Comparison of ENCODE assay signal across 9 cellular contexts in the genomic region with DNA sequence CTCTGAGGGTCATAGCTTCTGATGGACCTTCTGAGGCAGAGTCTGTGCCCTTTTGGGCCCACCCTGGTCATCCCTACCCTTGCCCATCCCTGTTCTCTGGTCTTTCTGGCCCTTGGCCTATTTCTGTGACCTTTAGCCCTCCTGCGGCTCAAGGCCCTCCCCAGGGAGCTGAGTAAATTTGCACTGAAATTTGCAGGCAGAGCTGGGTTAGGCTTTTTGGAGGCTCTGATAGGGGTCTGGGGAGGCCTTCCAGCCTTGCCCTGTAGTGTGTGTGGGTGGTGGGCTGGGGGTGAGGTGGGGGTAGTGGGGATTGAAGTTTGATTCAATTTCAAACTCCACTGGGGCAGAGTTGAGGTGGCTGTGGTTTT. TPM values are rescaled to one million over a fixed set of nuclear protein-coding genes. Genes with fewer than 3 reads are reported as not detected.
DNase-seq lines count a peak whose midpoint lies in the region; ATAC-seq and TF ChIP-seq lines count a peak whose summit lies in the region.
"Had no signal": no experiment of that assay in that cellular context is flagged by ENCODE, and none has a peak within 500 bp of the region (broad histone marks: within the 10 kb centered on the region; RNA-seq: fewer than 3 reads in every experiment).

No MANE protein-coding gene starts in this region.

- H3K36me3 Mint-ChIP-seq in activated CD4-positive, alpha-beta T cell treated with anti-CD3 and anti-CD28 coated beads, Interleukin-2, amount 10 ng/mL, durations not matched to agents 7 days and 5 days (ENCODE audit: low read depth): peaks cover 46% of the 10 kb centered on the region
- H3K36me3 Mint-ChIP-seq in activated T-helper 17 cell treated with anti-CD3 and anti-CD28 coated beads, Interleukin-2, amount 50 U/mL, for 72 hours (ENCODE audit: low read depth): peaks cover 66% of the 10 kb centered on the region

- ATAC-seq in activated T-helper 17 cell treated with anti-CD3 and anti-CD28 coated beads, Interleukin-2, amount 50 U/mL, for 72 hours (replicated peaks): no peak
- ATAC-seq in lower lobe of right lung (no peak), HG02840 (IDR thresholded peaks at IDR 0.05; ENCODE audit: low FRiP score, unreplicated experiment) (no peak)

- H3K9me3 ChIP-seq in lower lobe of right lung (no peaks in the 10 kb centered on the region), stomach smooth muscle (ENCODE audit: control insufficient read depth in 2 of 2, low read length in 2 of 2) (no peaks in the 10 kb centered on the region)

- peak overlapping the region; percentile 96 for H3K27ac ChIP-seq in lower lobe of right lung
- H3K27ac ChIP-seq in stomach smooth muscle (ENCODE audit: low read length): peak overlapping the region; percentile 46

- H3K4me3 ChIP-seq in lower lobe of right lung (peak overlapping the region; percentile 32), stomach smooth muscle (ENCODE audit: low read length in 2 of 2) (peak overlapping the region in 1 of 2 donors; percentile 22)

- peaks cover 87% of the 10 kb centered on the region for H3K4me1 Mint-ChIP-seq in activated CD4-positive, alpha-beta T cell treated with anti-CD3 and anti-CD28 coated beads, Interleukin-2, amount 10 ng/mL, durations not matched to agents 7 days and 5 days
- H3K4me1 Mint-ChIP-seq in activated T-helper 17 cell treated with anti-CD3 and anti-CD28 coated beads, Interleukin-2, amount 50 U/mL, for 72 hours: peaks cover 56% of the 10 kb centered on the region

- peak overlapping the region; percentile 96 for H3K27ac Mint-ChIP-seq in activated CD4-positive, alpha-beta T cell treated with anti-CD3 and anti-CD28 coated beads, Interleukin-2, amount 10 ng/mL, durations not matched to agents 7 days and 5 days
- peak overlapping the region; percentile 100 for H3K27ac Mint-ChIP-seq in activated T-helper 17 cell treated with anti-CD3 and anti-CD28 coated beads, Interleukin-2, amount 50 U/mL, for 72 hours

- intact Hi-C loops in lower lobe of right lung (cut with DNase I): no loop called here

- no peaks in the 10 kb centered on the region for H3K27me3 Mint-ChIP-seq in activated CD4-positive, alpha-beta T cell treated with anti-CD3 and anti-CD28 coated beads, Interleukin-2, amount 10 ng/mL, durations not matched to agents 7 days and 5 days
- no peaks in the 10 kb centered on the region for H3K27me3 Mint-ChIP-seq in activated T-helper 17 cell treated with anti-CD3 and anti-CD28 coated beads, Interleukin-2, amount 50 U/mL, for 72 hours

- POLR2A ChIA-PET in activated CD4-positive, alpha-beta T cell treated with anti-CD3 and anti-CD28 coated beads, Interleukin-2, amount 10 ng/mL, durations not matched to agents 7 days and 5 days (lab: Charles Lee): interaction anchor here (0.6 kb wide), 1 partner anchor 163 kb away, joined by 3 read pairs; no protein-coding TSS in a partner anchor

- H3K4me3 Mint-ChIP-seq in activated CD4-positive, alpha-beta T cell treated with anti-CD3 and anti-CD28 coated beads, Interleukin-2, amount 10 ng/mL, durations not matched to agents 7 days and 5 days: peak overlapping the region; percentile 80
- H3K4me3 Mint-ChIP-seq in activated T-helper 17 cell treated with anti-CD3 and anti-CD28 coated beads, Interleukin-2, amount 50 U/mL, for 72 hours: peak overlapping the region; percentile 98

- H3K36me3 ChIP-seq in lower lobe of right lung (peaks cover 11% of the 10 kb centered on the region), stomach smooth muscle (ENCODE audit: control insufficient read depth in 2 of 2, insufficient read depth in 2 of 2, low read length in 2 of 2) (peaks cover 0 to 5% of the 10 kb centered on the region in 2 donors)

- no peak overlapping the region for H3K9ac ChIP-seq in stomach smooth muscle (ENCODE audit: low read length in 2 of 2)

- H3K27me3 ChIP-seq in lower lobe of right lung (ENCODE audit: low read depth) (no peaks in the 10 kb centered on the region), stomach smooth muscle (ENCODE audit: control insufficient read depth in 1 of 2, insufficient read depth in 2 of 2, low read length in 2 of 2) (no peaks in the 10 kb centered on the region)

- TF ChIP-seq CTCF in lower lobe of right lung (IDR thresholded peaks at IDR 0.05): no peak

- CTCF ChIA-PET in activated CD4-positive, alpha-beta T cell treated with anti-CD3 and anti-CD28 coated beads, Interleukin-2, amount 10 ng/mL, durations not matched to agents 7 days and 5 days (lab: Charles Lee): interaction anchor here (1.1 to 7.9 kb wide), 7 partner anchors 9 to 27 kb away, joined by 3 to 47 read pairs (median 14); no protein-coding TSS in a partner anchor

- H3K4me1 ChIP-seq in lower lobe of right lung: peaks cover 99% of the 10 kb centered on the region
- peaks cover 80% of the 10 kb centered on the region for H3K4me1 ChIP-seq in stomach smooth muscle (ENCODE audit: control insufficient read depth, insufficient read depth, low read length)

- no peaks in the 10 kb centered on the region for H3K9me3 Mint-ChIP-seq in activated CD4-positive, alpha-beta T cell treated with anti-CD3 and anti-CD28 coated beads, Interleukin-2, amount 10 ng/mL, durations not matched to agents 7 days and 5 days
- no peaks in the 10 kb centered on the region for H3K9me3 Mint-ChIP-seq in activated T-helper 17 cell treated with anti-CD3 and anti-CD28 coated beads, Interleukin-2, amount 50 U/mL, for 72 hours

- no peak for DNase-seq in activated CD4-positive, alpha-beta T cell treated with anti-CD3 and anti-CD28 coated beads, Interleukin-2, amount 10 ng/mL, durations not matched to agents 7 days and 5 days
- DNase-seq in activated CD4-positive, alpha-beta T cell treated with anti-CD3 and anti-CD28 coated beads, Interleukin-2, amount 50 U/mL, for 48 hours: no peak
- DNase-seq in lower lobe of right lung (peak; percentile 32), NCI-H2107 treated with DMSO at 0.1 percent for 48 hours (lab: John Stamatoyannopoulos, UW; ENCODE audit: unreplicated experiment) (no peak)
- no peak for DNase-seq in NK-92 treated with Interleukin-12 subunit alpha and Interleukin-12 subunit beta, amount 100 ng/mL, for 24 hours (lab: John Stamatoyannopoulos, UW)
- DNase-seq: NCI-H1105 had no signal

RNA-seq across cellular contexts. Expression of a gene that starts 17.8 kb away (rescaled TPM):
- total RNA-seq in activated CD4-positive, alpha-beta T cell treated with anti-CD3 and anti-CD28 coated beads, Interleukin-2, amount 10 ng/mL, durations not matched to agents 7 days and 5 days: 10 to 100 TPM; 66.6 to 66.7 TPM
- total RNA-seq in activated T-helper 17 cell treated with anti-CD3 and anti-CD28 coated beads, Interleukin-2, amount 50 U/mL, for 72 hours: 10 to 100 TPM; 43.7 to 61.9 TPM
- 82.6 TPM for total RNA-seq in lower lobe of right lung

RNA-seq across cellular contexts. Expression of a gene that starts 37.7 kb away (rescaled TPM):
- total RNA-seq in activated CD4-positive, alpha-beta T cell treated with anti-CD3 and anti-CD28 coated beads, Interleukin-2, amount 10 ng/mL, durations not matched to agents 7 days and 5 days: under 1 TPM in 1 of 2 experiments, not detected in 1; 0.22 TPM
- not detected for total RNA-seq in activated T-helper 17 cell treated with anti-CD3 and anti-CD28 coated beads, Interleukin-2, amount 50 U/mL, for 72 hours
- 3.1 TPM for total RNA-seq in lower lobe of right lung

RNA-seq across cellular contexts. Expression of a gene that starts 39.1 kb away (rescaled TPM):
- total RNA-seq in activated CD4-positive, alpha-beta T cell treated with anti-CD3 and anti-CD28 coated beads, Interleukin-2, amount 10 ng/mL, durations not matched to agents 7 days and 5 days: 10 to 100 TPM; 81.1 to 98.8 TPM
- 100 to 1,000 TPM in 1 of 2 donors, 10 to 100 TPM in 1; 60.9 to 101 TPM for total RNA-seq in activated T-helper 17 cell treated with anti-CD3 and anti-CD28 coated beads, Interleukin-2, amount 50 U/mL, for 72 hours
- 2.3 TPM for total RNA-seq in lower lobe of right lung

Comparison
In these comparisons a context has a peak if more than half of its experiments do, and no peak if none do; other contexts are left out.
1. RNA of a gene that starts 39.1 kb away (total RNA-seq): 60.9 to 101 TPM in activated T-helper 17 cell treated with anti-CD3 and anti-CD28 coated beads, Interleukin-2, amount 50 U/mL, for 72 hours and 81.1 to 98.8 TPM in activated CD4-positive, alpha-beta T cell treated with anti-CD3 and anti-CD28 coated beads, Interleukin-2, amount 10 ng/mL, durations not matched to agents 7 days and 5 days; 2.3 TPM in lower lobe of right lung (single experiment); every median in the first group is over 10 times any median in the second.